ENCODE assay signal across 20 cellular contexts in the genomic region with DNA sequence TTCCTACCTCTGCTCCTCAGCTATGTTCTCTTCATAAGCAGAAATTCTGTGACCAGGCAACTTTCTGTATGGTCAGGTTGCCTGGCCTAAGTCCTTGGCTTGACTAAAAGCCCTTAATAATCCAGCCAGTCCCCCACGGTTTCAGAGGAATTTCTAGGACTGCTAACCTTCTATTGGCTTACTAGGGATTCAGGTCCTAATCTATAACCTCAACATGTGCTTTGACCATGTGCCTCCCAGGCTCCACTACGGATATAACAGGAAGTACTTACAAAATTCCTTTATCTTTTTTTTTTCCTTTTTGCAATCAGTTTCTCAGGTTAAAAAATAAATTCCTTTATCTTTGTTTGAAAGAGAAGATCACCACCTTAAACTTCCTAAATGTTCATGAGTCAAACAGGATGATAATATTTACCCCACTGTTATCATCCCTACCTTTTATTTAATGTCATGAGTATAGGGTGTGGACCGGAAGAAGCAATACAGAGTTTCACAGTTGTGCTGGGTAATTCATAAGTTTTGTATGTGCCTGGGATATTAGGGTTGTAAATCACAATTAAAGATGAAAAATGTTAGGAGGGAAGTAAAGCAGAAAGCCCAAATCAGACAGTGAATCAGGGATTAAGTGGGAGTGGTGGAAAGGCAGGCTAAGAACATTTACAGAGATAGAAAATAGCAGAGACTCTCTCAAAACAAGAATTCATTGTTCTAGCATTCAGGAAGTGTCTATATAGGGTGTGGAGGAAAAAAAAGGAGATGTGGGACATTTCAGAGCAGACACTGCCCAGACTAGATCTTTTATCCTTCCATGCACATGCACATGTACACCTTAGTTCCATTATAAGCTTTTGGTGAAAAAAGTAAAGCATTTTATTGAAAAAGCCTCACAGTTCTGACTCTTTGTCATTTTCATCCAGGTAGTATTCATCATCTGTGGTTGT. TPM values are rescaled to one million over a fixed set of nuclear protein-coding genes. Genes with fewer than 3 reads are reported as not detected.
DNase-seq lines count a peak whose midpoint lies in the region; ATAC-seq, FAIRE-seq and TF ChIP-seq lines count a peak whose summit lies in the region.
"Had no signal": no experiment of that assay in that cellular context is flagged by ENCODE, and none has a peak within 500 bp of the region (broad histone marks: within the 10 kb centered on the region; RNA-seq: fewer than 3 reads in every experiment).

No MANE protein-coding gene starts in this region.

- H2AFZ ChIP-seq in GM12878 (ENCODE audit: control insufficient read depth, low read depth, low read length), result no peak overlapping the region

- no peaks in the 10 kb centered on the region for H4K20me1 ChIP-seq in GM12878 (ENCODE audit: control insufficient read depth, insufficient read depth)

- H3K9ac ChIP-seq in GM12878 (ENCODE audit: control insufficient read depth, insufficient read depth, low read length), result no peak overlapping the region
- H3K9ac ChIP-seq: KMS-11 had no signal

- in situ Hi-C loops in GM12878 (cut with MboI), result no loop called here

- CTCF ChIA-PET in GM12878 (lab: Yijun Ruan, JAX), result interaction anchor here (0.7 kb wide), 1 partner anchor 19 kb away, joined by 3 read pairs; no protein-coding TSS in a partner anchor

- RAD21 ChIA-PET in GM12878 (lab: Charles Lee; ENCODE audit: unreplicated experiment), result no interaction called here

- H3K27ac ChIP-seq in GM12878 (ENCODE audit: control insufficient read depth, insufficient read depth) (no peak overlapping the region), testis (no peak overlapping the region), upper lobe of left lung (no peak overlapping the region)
- H3K27ac ChIP-seq: KMS-11 had no signal

- TSS peak; percentile 22 for BruUV-seq in GM12878 (replicated peaks; lab: Mats Ljungman, UMichigan)

- H3K9me3 ChIP-seq in GM12878 (replicated peaks; ENCODE audit: control insufficient read depth, insufficient read depth, low read length) (peaks cover 4% of the 10 kb centered on the region; the same call in 2 of the 3 replicates), testis (no peaks in the 10 kb centered on the region), upper lobe of left lung (no peaks in the 10 kb centered on the region)

- FAIRE-seq in GM12878 (lab: Jason Lieb, UNC), result no peak
- FAIRE-seq: HepG2, RCC 7860 had no signal

- TF ChIP-seq POLR2A in GM12878 (IDR thresholded peaks at IDR 0.05; ENCODE audit: low read depth, low read length) (no peak), testis (IDR thresholded peaks at IDR 0.05) (no peak), upper lobe of left lung (IDR thresholded peaks at IDR 0.05) (no peak)

- H3K4me3 ChIP-seq in GM12878 (no peak overlapping the region), testis (no peak overlapping the region), upper lobe of left lung (no peak overlapping the region)

- POLR2A ChIA-PET in GM12878 (lab: Charles Lee), result no interaction called here

- H3K4me1 ChIP-seq in GM12878 (ENCODE audit: control insufficient read depth, insufficient read depth, low read length) (no peaks in the 10 kb centered on the region), testis (peaks cover 3% of the 10 kb centered on the region), upper lobe of left lung (no peaks in the 10 kb centered on the region)

- H3K27me3 ChIP-seq in GM12878 (replicated peaks in 1 of 2; ENCODE audit: control insufficient read depth in 2 of 2, insufficient read depth in 2 of 2, low read length in 1 of 2) (no peaks in the 10 kb centered on the region), testis (no peaks in the 10 kb centered on the region), upper lobe of left lung (no peaks in the 10 kb centered on the region)

- no peak for TF ChIP-seq EP300 in GM12878 (IDR thresholded peaks at IDR 0.05; ENCODE audit: borderline replicate concordance in 1 of 2, control insufficient read depth in 1 of 2, low read depth in 2 of 2, low read length in 2 of 2)
- TF ChIP-seq EP300 in upper lobe of left lung (IDR thresholded peaks at IDR 0.05), result no peak

- TF ChIP-seq CTCF in GM12878 (IDR thresholded peaks at IDR 0.05 in 2 of 3, conservative IDR thresholded peaks at IDR 0.05 in 1 of 3; ENCODE audit: control insufficient read depth in 2 of 3, extremely low read depth in 1 of 3, insufficient read depth in 1 of 3, low read depth in 3 of 3, low read length in 3 of 3), result no peak
- TF ChIP-seq CTCF in testis (IDR thresholded peaks at IDR 0.05), result no peak
- no peak for TF ChIP-seq CTCF in upper lobe of left lung (IDR thresholded peaks at IDR 0.05)

- WGBS in GM12878 (ENCODE audit: insufficient coverage, insufficient replicate concordance, low lambda C conversion rate, missing lambda C conversion rate), result 33% methylated on average over 3 of the region's 3 CpGs
- WGBS in testis, 2 donors, result 46 to 54% methylated on average over 3 of the region's 3 CpGs
- 52 to 54% methylated on average over 3 of the region's 3 CpGs for WGBS in upper lobe of left lung, 2 donors

- ATAC-seq in GM12878 (no peak), upper lobe of left lung (ENCODE audit: low FRiP score in 2 of 2) (no peak), HG02884 (IDR thresholded peaks at IDR 0.05; ENCODE audit: unreplicated experiment) (no peak)
- ATAC-seq: HepG2, Right ventricle myocardium inferior had no signal

- intact Hi-C loops in GM12878 (cut with micrococcal nuclease; ENCODE audit: unreplicated experiment), result no loop called here
- intact Hi-C loops in testis (cut with DNase I; ENCODE audit: low total_unique reads), result loop anchor here (10.0 kb wide), 1 partner anchor 146 kb away; no protein-coding TSS in a partner anchor

- H3K4me2 ChIP-seq in GM12878 (ENCODE audit: control insufficient read depth, insufficient read depth), result no peak overlapping the region
- H3K4me2 ChIP-seq: KMS-11 had no signal

- TF ChIP-seq RAD21 in GM12878 (IDR thresholded peaks at IDR 0.05; ENCODE audit: insufficient read depth, low read depth, low read length), result no peak

- no peaks in the 10 kb centered on the region for H3K79me2 ChIP-seq in GM12878 (ENCODE audit: control insufficient read depth, insufficient read depth, low read length)

- peak; percentile 12 for DNase-seq in LoVo (ENCODE audit: low spot score)
- DNase-seq in GM12878 (ENCODE audit: low read depth, low spot score), result no peak
- DNase-seq in foreskin melanocyte, result peak; percentile 45
- peak; percentile 19 for DNase-seq in testis
- no peak for DNase-seq in upper lobe of left lung
- no peak for DNase-seq in HuH-7 (ENCODE audit: low spot score)
- DNase-seq: ACHN; C1 segment of cervical spinal cord; CD8-positive, alpha-beta memory T cell; DMS79 treated with DMSO at 0.1 percent for 48 hours; NCI-H1417; NCI-H187; NCI-H446; NCI-H69; NK-92 treated with Interleukin-12 subunit alpha and Interleukin-12 subunit beta, amount 100 ng/mL, for 24 hours had no signal

- 0 out of 4 replicates have a peak, but pooled peaks cover 0 to 3% of the 10 kb centered on the region in 2 experiments for H3K36me3 ChIP-seq in GM12878 (ENCODE audit: control insufficient read depth in 2 of 2, insufficient read depth in 2 of 2, low read length in 1 of 2)
- no peaks in the 10 kb centered on the region for H3K36me3 ChIP-seq in testis (ENCODE audit: low read depth, missing control alignments)
- peaks cover 0 to 25% (median 6%) of the 10 kb centered on the region in 4 donors for H3K36me3 ChIP-seq in upper lobe of left lung

- SMC1A ChIA-PET in GM12878 (lab: Charles Lee; ENCODE audit: uncharacterized antibody, unreplicated experiment), result no interaction called here

TF ChIP-seq in GM12878, 131 proteins besides CTCF, POLR2A, EP300 and RAD21 (continues in another document):
- no peak for TF ChIP-seq SREBF1 (IDR thresholded peaks at IDR 0.05; ENCODE audit: low read length)

RNA-seq across cellular contexts. Expression of gene POGLUT3, which starts 10.7 kb away (rescaled TPM):
- total RNA-seq in GM12878 (2013; cell fraction: nucleolus; rRNA removed), result 13.6 and 14.3 TPM in 2 replicates
- total RNA-seq in GM12878 (2014; rRNA removed) (11.8 and 15.2 TPM in 2 replicates), GM12878 (2014; rRNA removed; fragmentation: Illumina TruSeq; extraction: Trizol) (15.9 and 16.0 TPM in 2 replicates), GM12878 (2021) (11.3 and 12.4 TPM in 2 replicates), testis (10 to 100 TPM in 1 of 2 donors, 1 to 10 TPM in 1; 6.5 to 10.5 TPM), upper lobe of left lung (10 to 100 TPM in 4 of 6 donors, 1 to 10 TPM in 2; 4.9 to 24.5 (median 15.8) TPM)
- polyA plus RNA-seq in GM12878 (2011; ENCODE audit: low read depth), result 8.3 TPM
- polyA plus RNA-seq in GM12878 (2011; rRNA removed) (21.5 and 27.4 TPM in 2 replicates), GM12878 (2014; fragmentation: Illumina TruSeq; extraction: Trizol) (18.3 and 24.0 TPM in 2 replicates), GM12878 (2014; fragmentation: Nextera tagmentation; extraction: Ambion mirVana) (1 to 10 TPM; 3.7 to 5.4 TPM), GM12878 (2014; rRNA removed) (11.7 and 13.6 TPM in 2 replicates), GM12878 (2016; fragmentation: Nextera tagmentation; extraction: Ambion mirVana) (10 to 100 TPM; 12.8 to 13.0 TPM), testis (ENCODE audit: insufficient read depth, low read depth, low replicate concordance) (10.7 TPM)
- 10.1 and 10.3 TPM in 2 replicates for polyA plus RNA-seq in GM12878 (2011; cell fraction: cytosol; rRNA removed)
- polyA plus RNA-seq in GM12878 (2011; cell fraction: nucleus; rRNA removed), result 6.2 and 6.6 TPM in 2 replicates
- 5.4 and 7.4 TPM in 2 replicates for polyA plus RNA-seq in GM12878 (2012)
- 13.3 and 19.6 TPM in 2 replicates for polyA minus RNA-seq in GM12878 (2011; rRNA and poly(A)+ RNA removed)
- 8.2 and 12.9 TPM in 2 replicates for polyA minus RNA-seq in GM12878 (2011; cell fraction: cytosol; rRNA and poly(A)+ RNA removed)
- 2.8 and 3.9 TPM in 2 replicates for polyA minus RNA-seq in GM12878 (2011; cell fraction: nucleus; rRNA and poly(A)+ RNA removed)

RNA-seq across cellular contexts. Expression of gene C11orf65, which starts 41.6 kb away (rescaled TPM):
- total RNA-seq in GM12878 (2013; cell fraction: nucleolus; rRNA removed), result 4.6 and 5.0 TPM in 2 replicates
- 0.90 and 1.5 TPM in 2 replicates for total RNA-seq in GM12878 (2014; rRNA removed)
- total RNA-seq in GM12878 (2014; rRNA removed; fragmentation: Illumina TruSeq; extraction: Trizol), result 2.0 and 3.1 TPM in 2 replicates
- total RNA-seq in GM12878 (2021), result 0.21 and 0.87 TPM in 2 replicates
- 0.63 TPM for polyA plus RNA-seq in GM12878 (2011; ENCODE audit: low read depth)
- polyA plus RNA-seq in GM12878 (2011; rRNA removed), result 1.3 and 2.6 TPM in 2 replicates
- polyA plus RNA-seq in GM12878 (2011; cell fraction: cytosol; rRNA removed), result 0.33 TPM in 2 replicates
- 0.31 and 0.73 TPM in 2 replicates for polyA plus RNA-seq in GM12878 (2011; cell fraction: nucleus; rRNA removed)
- 1.3 and 1.5 TPM in 2 replicates for polyA plus RNA-seq in GM12878 (2012)
- polyA plus RNA-seq in GM12878 (2014; fragmentation: Illumina TruSeq; extraction: Trizol), result 0.71 and 0.81 TPM in 2 replicates
- polyA plus RNA-seq in GM12878 (2014; fragmentation: Nextera tagmentation; extraction: Ambion mirVana), result 1 to 10 TPM; 1.4 to 1.5 TPM
- 0.93 and 1.1 TPM in 2 replicates for polyA plus RNA-seq in GM12878 (2014; rRNA removed)
- 1 to 10 TPM; 1.2 TPM for polyA plus RNA-seq in GM12878 (2016; fragmentation: Nextera tagmentation; extraction: Ambion mirVana)
- polyA minus RNA-seq in GM12878 (2011; rRNA and poly(A)+ RNA removed), result 0.51 and 0.72 TPM in 2 replicates
- polyA minus RNA-seq in GM12878 (2011; cell fraction: cytosol; rRNA and poly(A)+ RNA removed), result 1.1 TPM in 1 of 2 replicates, not detected in the other
- 0.73 and 0.86 TPM in 2 replicates for polyA minus RNA-seq in GM12878 (2011; cell fraction: nucleus; rRNA and poly(A)+ RNA removed)
- total RNA-seq in testis, result 10 to 100 TPM; 22.1 to 48.9 TPM
- polyA plus RNA-seq in testis (ENCODE audit: insufficient read depth, low read depth, low replicate concordance), result 69.7 TPM
- total RNA-seq in upper lobe of left lung, result 1 to 10 TPM in 3 of 6 donors, under 1 TPM in 2, not detected in 1; 0.17 to 2.3 (median 1.1) TPM

Comparison
In these comparisons a context has a peak if more than half of its experiments do, and no peak if none do; other contexts are left out.
1. DNase-seq: peak in LoVo (single experiment), foreskin melanocyte (single experiment) and testis (single experiment); none in GM12878 (single experiment), upper lobe of left lung (0 of 2) and HuH-7 (single experiment).